ENCODE assay signal across 14 cellular contexts in genomic region chr20:6994452-6994851, GRCh38.
A peak's percentile ranks its signal among the peaks of the same experiment; 100 is the strongest.
DNase-seq lines count a peak whose midpoint lies in the region; ATAC-seq and TF ChIP-seq lines count a peak whose summit lies in the region.
"Had no signal": no experiment of that assay in that cellular context is flagged by ENCODE, and none has a peak within 500 bp of the region (broad histone marks: within the 10 kb centered on the region; RNA-seq: fewer than 3 reads in every experiment).

No MANE protein-coding gene starts in this region.

- no peaks in the 10 kb centered on the region for H3K27me3 Mint-ChIP-seq in nephron progenitor cell (ENCODE audit: low read depth, poor library complexity)

- H3K36me3 Mint-ChIP-seq in nephron progenitor cell (ENCODE audit: low read depth) = no peaks in the 10 kb centered on the region

- ATAC-seq in GM18511 (IDR thresholded peaks at IDR 0.05; ENCODE audit: unreplicated experiment) = no peak

- no peak for TF ChIP-seq CTCF in nephron progenitor cell (IDR thresholded peaks at IDR 0.05)

- DNase-seq in Caki2 (ENCODE audit: low read depth) = peak; percentile 83
- peak; percentile 26 for DNase-seq in T1000 (lab: John Stamatoyannopoulos, UW)
- peak; percentile 67 for DNase-seq in fibroblast of gingiva (ENCODE audit: low read depth)
- DNase-seq in nephron progenitor cell = no peak
- no peak for DNase-seq in stimulated activated CD4-positive, alpha-beta T cell treated with anti-CD3 and anti-CD28 coated beads, Interleukin-2, amount 100 ng/mL, for 24 hours
- no peak for DNase-seq in activated T-cell treated with anti-CD3 and anti-CD28 coated beads for 4 hours
- no peak for DNase-seq in DMS 273 (lab: John Stamatoyannopoulos, UW; ENCODE audit: unreplicated experiment)
- DNase-seq: glutamatergic neuron, kidney, NCI-H187 treated with DMSO at 0.1 percent for 48 hours, NCI-H526 treated with DMSO at 0.1 percent for 48 hours, Peyer's patch, SW 1271 had no signal

- H3K4me3 Mint-ChIP-seq in nephron progenitor cell = no peak overlapping the region

- H3K4me1 Mint-ChIP-seq in nephron progenitor cell = no peaks in the 10 kb centered on the region

- H3K27ac Mint-ChIP-seq in nephron progenitor cell = peak overlapping the region; percentile 43

- no peaks in the 10 kb centered on the region for H3K9me3 Mint-ChIP-seq in nephron progenitor cell

- in situ Hi-C loops in Caki2 (cut with HindIII; ENCODE audit: low pct_unique_long_range_greater_than_20kb, low sequenced_read_pairs) = no loop called here

Comparison
In these comparisons a context has a peak if more than half of its experiments do, and no peak if none do; other contexts are left out.
1. DNase-seq: peak in Caki2 (single experiment), T1000 (single experiment) and fibroblast of gingiva (single experiment); none in nephron progenitor cell (single experiment), stimulated activated CD4-positive, alpha-beta T cell treated with anti-CD3 and anti-CD28 coated beads, Interleukin-2, amount 100 ng/mL, for 24 hours (0 of 2), activated T-cell treated with anti-CD3 and anti-CD28 coated beads for 4 hours (single experiment) and DMS 273 (single experiment).